In genomic region chr10:79270471-79271246, GRCh38 we compare ENCODE assay signal across 16 cellular contexts.
DNase-seq lines count a peak whose midpoint lies in the region; ATAC-seq and TF ChIP-seq lines count a peak whose summit lies in the region.
"Had no signal": no experiment of that assay in that cellular context is flagged by ENCODE, and none has a peak within 500 bp of the region (broad histone marks: within the 10 kb centered on the region; RNA-seq: fewer than 3 reads in every experiment).

No MANE protein-coding gene starts in this region.

- peaks cover 91% of the 10 kb centered on the region for H3K79me2 ChIP-seq in osteoblast (ENCODE audit: insufficient read depth, low read length)

- peak overlapping the region; percentile 98 for H3K27ac ChIP-seq in osteoblast (ENCODE audit: low read depth, low read length)
- H3K27ac ChIP-seq: SJSA1, thyroid gland had no signal

- H2AFZ ChIP-seq in osteoblast (ENCODE audit: low read length) = no peak overlapping the region

- ATAC-seq in activated CD4-positive, alpha-beta T cell treated with anti-CD3 and anti-CD28 coated beads for 36 hours = no peak
- ATAC-seq: activated CD8-positive, alpha-beta T cell treated with anti-CD3 and anti-CD28 coated beads, Interleukin-2, amount 10 ng/mL, durations not matched to agents 7 days and 5 days; GM12878; natural killer cell treated with Interleukin-12 subunit alpha and Interleukin-12 subunit beta and Interleukin-15 and Interleukin-18, amount 100 ng/mL, for 72 hours had no signal

- H3K27me3 Mint-ChIP-seq in activated CD4-positive, alpha-beta T cell treated with anti-CD3 and anti-CD28 coated beads for 36 hours = no peaks in the 10 kb centered on the region
- H3K27me3 Mint-ChIP-seq: activated naive CD8-positive, alpha-beta T cell treated with anti-CD3 and anti-CD28 coated beads, Interleukin-2, amount 10 ng/mL, durations not matched to agents 7 days and 5 days; natural killer cell treated with Interleukin-12 subunit alpha and Interleukin-12 subunit beta and Interleukin-15 and Interleukin-18, amount 100 ng/mL, for 72 hours had no signal

- CTCF ChIA-PET in BJ (lab: Yijun Ruan, JAX) = interaction anchor here (0.9 kb wide), 1 partner anchor 19 kb away, joined by 3 read pairs; no protein-coding TSS in a partner anchor
- CTCF ChIA-PET in activated CD4-positive, alpha-beta T cell treated with anti-CD3 and anti-CD28 coated beads for 36 hours (lab: Charles Lee) = interaction anchor here (1.0 kb wide), 1 partner anchor 64 kb away, joined by 3 read pairs; no protein-coding TSS in a partner anchor

- peaks cover 72% of the 10 kb centered on the region for H4K20me1 ChIP-seq in osteoblast (ENCODE audit: insufficient read depth, low read length)

- TF ChIP-seq CTCF in BJ (IDR thresholded peaks at IDR 0.05; ENCODE audit: insufficient read depth, low read depth, low read length) = 0 out of 2 replicates have a peak, but pooled peaks have one; percentile 5
- TF ChIP-seq CTCF in foreskin fibroblast (IDR thresholded peaks at IDR 0.05; ENCODE audit: low read depth, low read length) = no peak
- TF ChIP-seq CTCF in osteoblast (IDR thresholded peaks at IDR 0.05; ENCODE audit: extremely low read depth, low read depth, low read length) = no peak

- peaks cover 59% of the 10 kb centered on the region for H3K4me1 ChIP-seq in osteoblast (ENCODE audit: insufficient read depth, low read length)

- H3K4me3 Mint-ChIP-seq in activated CD4-positive, alpha-beta T cell treated with anti-CD3 and anti-CD28 coated beads for 36 hours = no peak overlapping the region
- H3K4me3 Mint-ChIP-seq: activated CD8-positive, alpha-beta T cell treated with anti-CD3 and anti-CD28 coated beads, Interleukin-2, amount 10 ng/mL, durations not matched to agents 7 days and 5 days; activated naive CD8-positive, alpha-beta T cell treated with anti-CD3 and anti-CD28 coated beads, Interleukin-2, amount 10 ng/mL, durations not matched to agents 7 days and 5 days; natural killer cell treated with Interleukin-12 subunit alpha and Interleukin-12 subunit beta and Interleukin-15 and Interleukin-18, amount 100 ng/mL, for 72 hours had no signal

- H3K36me3 ChIP-seq in BJ (ENCODE audit: control insufficient read depth, insufficient read depth, low read length) = peaks cover 6% of the 10 kb centered on the region
- peaks cover 30% of the 10 kb centered on the region for H3K36me3 ChIP-seq in osteoblast (ENCODE audit: insufficient read depth, low read length)
- H3K36me3 ChIP-seq: thyroid gland had no signal

- no peaks in the 10 kb centered on the region for H3K9me3 ChIP-seq in osteoblast (ENCODE audit: low read depth, low read length)
- H3K9me3 ChIP-seq: SJSA1, thyroid gland had no signal

- no peak overlapping the region for H3K27ac Mint-ChIP-seq in activated CD4-positive, alpha-beta T cell treated with anti-CD3 and anti-CD28 coated beads for 36 hours
- H3K27ac Mint-ChIP-seq: activated CD8-positive, alpha-beta T cell treated with anti-CD3 and anti-CD28 coated beads, Interleukin-2, amount 10 ng/mL, durations not matched to agents 7 days and 5 days; activated naive CD8-positive, alpha-beta T cell treated with anti-CD3 and anti-CD28 coated beads, Interleukin-2, amount 10 ng/mL, durations not matched to agents 7 days and 5 days had no signal

- H3K27me3 ChIP-seq in BJ (ENCODE audit: control insufficient read depth, insufficient read depth, low read length) = no peaks in the 10 kb centered on the region
- no peaks in the 10 kb centered on the region for H3K27me3 ChIP-seq in osteoblast (ENCODE audit: insufficient read depth, low read length)
- H3K27me3 ChIP-seq: SJSA1, thyroid gland had no signal

- POLR2A ChIA-PET in BJ (lab: Charles Lee) = no interaction called here
- POLR2A ChIA-PET in activated CD4-positive, alpha-beta T cell treated with anti-CD3 and anti-CD28 coated beads for 36 hours (lab: Charles Lee) = no interaction called here

- no peaks in the 10 kb centered on the region for H3K36me3 Mint-ChIP-seq in activated CD4-positive, alpha-beta T cell treated with anti-CD3 and anti-CD28 coated beads for 36 hours (ENCODE audit: low read depth)
- H3K36me3 Mint-ChIP-seq: natural killer cell treated with Interleukin-12 subunit alpha and Interleukin-12 subunit beta and Interleukin-15 and Interleukin-18, amount 100 ng/mL, for 72 hours had no signal

- H3K4me3 ChIP-seq in BJ (ENCODE audit: low read depth, low read length) (no peak overlapping the region), foreskin fibroblast (ENCODE audit: low read depth in 1 of 2, low read length in 2 of 2) (no peak overlapping the region), osteoblast (ENCODE audit: insufficient read depth, low read length) (no peak overlapping the region)
- H3K4me3 ChIP-seq: GM12878, SJSA1, thyroid gland had no signal

- intact Hi-C loops in activated CD4-positive, alpha-beta T cell treated with anti-CD3 and anti-CD28 coated beads for 36 hours (cut with DNase I, micrococcal nuclease) = no loop called here

- peaks cover 17% of the 10 kb centered on the region for H3K4me1 Mint-ChIP-seq in activated CD4-positive, alpha-beta T cell treated with anti-CD3 and anti-CD28 coated beads for 36 hours

- DNase-seq in BJ (ENCODE audit: low read depth) (no peak), NOMO-1 treated with dmso at 0.1 percent for 144 hours (lab: John Stamatoyannopoulos, UW; ENCODE audit: unreplicated experiment) (peak; percentile 39), foreskin fibroblast (peak; percentile 36 to 68), osteoblast (ENCODE audit: insufficient read length, low spot score, missing footprints) (no peak), T1000 (lab: John Stamatoyannopoulos, UW) (no peak), UCSD-AML1 (lab: John Stamatoyannopoulos, UW; ENCODE audit: unreplicated experiment) (no peak)
- DNase-seq in activated CD8-positive, alpha-beta memory T cell treated with anti-CD3 and anti-CD28 coated beads, Interleukin-2, amount 50 U/mL, for 4 hours = no peak
- no peak for DNase-seq in activated CD4-positive, alpha-beta T cell treated with anti-CD3 and anti-CD28 coated beads for 36 hours
- DNase-seq: activated CD8-positive, alpha-beta T cell treated with anti-CD3 and anti-CD28 coated beads, Interleukin-2, amount 10 ng/mL, durations not matched to agents 7 days and 5 days; activated naive CD8-positive, alpha-beta T cell treated with anti-CD3 and anti-CD28 coated beads, Interleukin-2, amount 10 ng/mL, durations not matched to agents 7 days and 5 days; effector CD8-positive, alpha-beta T cell; stimulated activated CD4-positive, alpha-beta T cell treated with anti-CD3 and anti-CD28 coated beads, Interleukin-4, amount 100 ng/mL, for 4 hours had no signal

- no peak overlapping the region for H3K4me2 ChIP-seq in osteoblast (ENCODE audit: insufficient read depth, low read length)

- no peaks in the 10 kb centered on the region for H3K9me3 Mint-ChIP-seq in activated CD4-positive, alpha-beta T cell treated with anti-CD3 and anti-CD28 coated beads for 36 hours (ENCODE audit: low read depth)
- H3K9me3 Mint-ChIP-seq: activated naive CD8-positive, alpha-beta T cell treated with anti-CD3 and anti-CD28 coated beads, Interleukin-2, amount 10 ng/mL, durations not matched to agents 7 days and 5 days; natural killer cell treated with Interleukin-12 subunit alpha and Interleukin-12 subunit beta and Interleukin-15 and Interleukin-18, amount 100 ng/mL, for 72 hours had no signal

Comparison
In these comparisons a context has a peak if more than half of its experiments do, and no peak if none do; other contexts are left out.
1. DNase-seq: peak in NOMO-1 treated with dmso at 0.1 percent for 144 hours (single experiment) and foreskin fibroblast (2 of 2); none in BJ (single experiment), osteoblast (single experiment), activated CD8-positive, alpha-beta memory T cell treated with anti-CD3 and anti-CD28 coated beads, Interleukin-2, amount 50 U/mL, for 4 hours (single experiment), T1000 (single experiment), UCSD-AML1 (single experiment) and activated CD4-positive, alpha-beta T cell treated with anti-CD3 and anti-CD28 coated beads for 36 hours (single experiment).